Comparison of ENCODE assay signal across 20 cellular contexts in genomic region chr14:96263347-96264199, GRCh38. TPM values are rescaled to one million over a fixed set of nuclear protein-coding genes. Genes with fewer than 3 reads are reported as not detected.
DNase-seq lines count a peak whose midpoint lies in the region; ATAC-seq, FAIRE-seq and TF ChIP-seq lines count a peak whose summit lies in the region.
"Had no signal": no experiment of that assay in that cellular context is flagged by ENCODE, and none has a peak within 500 bp of the region (broad histone marks: within the 10 kb centered on the region; RNA-seq: fewer than 3 reads in every experiment).

No MANE protein-coding gene starts in this region.

- no peak for ATAC-seq in GM18519 (IDR thresholded peaks at IDR 0.05; ENCODE audit: low FRiP score, unreplicated experiment)
- ATAC-seq: naive thymus-derived CD4-positive, alpha-beta T cell had no signal

- CTCF ChIA-PET in AG04450 (lab: Charles Lee) (interaction anchor here (0.8 to 5.6 kb wide), 3 partner anchors 12 to 165 kb away, joined by 3 to 26 read pairs (median 3); no protein-coding TSS in a partner anchor), RWPE1 (lab: Yijun Ruan, JAX) (no interaction called here)

- H3K27me3 ChIP-seq in AG04450 (ENCODE audit: control insufficient read depth, insufficient read depth, low read length) (no peaks in the 10 kb centered on the region), H7 (ENCODE audit: control insufficient read depth, insufficient read depth, low read length) (no peaks in the 10 kb centered on the region)
- H3K27me3 ChIP-seq: testis had no signal

- FAIRE-seq in RCC 7860 (lab: Jason Lieb, UNC) = no peak
- FAIRE-seq: H54 had no signal

- DNase-seq in AG04450 (ENCODE audit: low read depth, low spot score) (no peak), H7 (peak; percentile 56), RWPE1 (ENCODE audit: low spot score) (no peak), islet precursor cell (peak; percentile 38), RCC 7860 (ENCODE audit: low spot score) (no peak), NCI-H187 treated with DMSO at 0.1 percent for 48 hours (lab: John Stamatoyannopoulos, UW) (no peak)
- DNase-seq in activated CD8-positive, alpha-beta memory T cell treated with anti-CD3 and anti-CD28 coated beads, Interleukin-2, amount 50 U/mL, for 48 hours = no peak
- DNase-seq: activated CD4-positive, alpha-beta T cell treated with anti-CD3 and anti-CD28 coated beads, Interleukin-2, amount 50 U/mL, for 1 hour; activated naive CD4-positive, alpha-beta T cell treated with anti-CD3 and anti-CD28 coated beads, Interleukin-2, amount 50 U/mL, for 16 hours; Caco-2; cortex of kidney; KG1; naive thymus-derived CD4-positive, alpha-beta T cell; posterior cingulate gyrus; testis had no signal

- TF ChIP-seq CTCF in AG04450 (IDR thresholded peaks at IDR 0.05; ENCODE audit: low read depth, low read length) (no peak), RWPE1 (conservative IDR thresholded peaks at IDR 0.05; ENCODE audit: low read depth) (no peak)

- H3K4me3 ChIP-seq in AG04450 (ENCODE audit: low read depth, low read length) = no peak overlapping the region
- H3K4me3 ChIP-seq in H7 (ENCODE audit: insufficient read depth, low read depth, low read length) = no peak overlapping the region
- H3K4me3 ChIP-seq: testis had no signal

- peaks cover 17% of the 10 kb centered on the region for H3K9me3 ChIP-seq in AG04450 (ENCODE audit: control insufficient read depth, insufficient read depth, low read length)
- H3K9me3 ChIP-seq: Caco-2, testis had no signal

- no peaks in the 10 kb centered on the region for H3K36me3 ChIP-seq in H7 (replicated peaks; ENCODE audit: control insufficient read depth, insufficient read depth, low read length)

- H3K27ac ChIP-seq in AG04450 (ENCODE audit: low read depth, low read length) (peak overlapping the region; percentile 52), RWPE1 (peak overlapping the region; percentile 28; the same call in 1 of the 2 replicates)
- H3K27ac ChIP-seq: HL-60, testis had no signal

- POLR2A ChIA-PET in AG04450 (lab: Yijun Ruan, JAX) (no interaction called here), RWPE1 (lab: Yijun Ruan, JAX; ENCODE audit: low non-redundant PET) (no interaction called here)

RNA-seq across cellular contexts. Expression of gene BDKRB1, which starts 7.6 kb away (rescaled TPM):
- 160 and 215 TPM in 2 replicates for polyA plus RNA-seq in AG04450 (2011; rRNA removed)
- polyA minus RNA-seq in AG04450 (2011; rRNA and poly(A)+ RNA removed) = 155 and 203 TPM in 2 replicates
- total RNA-seq in H7 (2014; rRNA removed; shearing (Covaris generic)) = 0.41 and 1.4 TPM in 2 replicates
- total RNA-seq: glomerular endothelial cell; liver; naive thymus-derived CD4-positive, alpha-beta T cell had no signal
- polyA plus RNA-seq: liver; naive thymus-derived CD4-positive, alpha-beta T cell had no signal

RNA-seq across cellular contexts. Expression of gene BDKRB2, which starts 58.9 kb away (rescaled TPM):
- polyA plus RNA-seq in AG04450 (2011; rRNA removed) = 182 and 212 TPM in 2 replicates
- polyA minus RNA-seq in AG04450 (2011; rRNA and poly(A)+ RNA removed) = 383 and 523 TPM in 2 replicates
- total RNA-seq in H7 (2014; rRNA removed; shearing (Covaris generic)) = 1.3 and 3.0 TPM in 2 replicates
- total RNA-seq: naive thymus-derived CD4-positive, alpha-beta T cell had no signal

Comparison
In these comparisons a context has a peak if more than half of its experiments do, and no peak if none do; other contexts are left out.
1. DNase-seq: peak in H7 (single experiment) and islet precursor cell (single experiment); none in AG04450 (single experiment), RWPE1 (single experiment), RCC 7860 (single experiment), activated CD8-positive, alpha-beta memory T cell treated with anti-CD3 and anti-CD28 coated beads, Interleukin-2, amount 50 U/mL, for 48 hours (single experiment) and NCI-H187 treated with DMSO at 0.1 percent for 48 hours (single experiment).